ENCODE assay signal across 1 cellular context in the genomic region with DNA sequence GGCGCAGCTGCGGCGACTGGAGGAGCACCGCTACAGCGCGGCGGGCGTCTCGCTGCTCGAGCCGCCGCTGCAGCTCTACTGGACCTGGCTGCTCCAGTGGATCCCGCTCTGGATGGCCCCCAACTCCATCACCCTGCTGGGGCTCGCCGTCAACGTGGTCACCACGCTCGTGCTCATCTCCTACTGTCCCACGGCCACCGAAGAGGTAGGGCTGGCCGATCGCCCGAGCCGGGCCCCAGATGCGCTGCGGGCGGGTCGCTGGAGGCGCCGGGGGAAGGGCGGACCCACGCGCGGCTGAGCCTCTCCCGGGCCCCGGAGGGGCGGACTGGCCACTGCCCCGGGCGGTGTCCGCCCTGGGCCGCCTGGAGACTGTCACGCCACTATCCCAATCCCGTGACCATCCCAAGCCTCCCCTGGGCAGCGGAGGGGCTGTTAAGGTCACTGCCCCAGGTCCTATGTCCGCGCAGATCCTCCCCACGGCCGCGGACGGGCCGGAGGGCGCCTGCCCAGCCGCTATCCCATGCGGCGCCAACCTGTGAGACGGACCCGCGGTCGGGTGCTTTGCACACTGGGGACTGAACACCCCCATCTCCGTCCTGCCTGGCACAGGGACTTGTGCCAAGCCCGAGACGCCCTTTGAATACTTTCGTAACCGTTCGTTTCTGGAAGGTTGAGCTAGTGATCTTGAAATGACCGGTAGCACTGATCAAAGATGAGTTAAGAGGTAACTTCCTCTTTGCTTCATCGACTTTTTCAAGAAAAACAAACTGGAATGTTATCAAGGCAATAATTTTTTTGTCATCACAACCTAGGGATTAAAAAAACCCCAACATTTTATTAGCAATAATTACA.
TF ChIP-seq lines count a peak whose summit lies in the region.

No MANE protein-coding gene starts in this region.

TF ChIP-seq in HepG2, 621 proteins besides CTCF, POLR2A, EP300 and RAD21 (continued from another document and continues in another):
- TF ChIP-seq, protein P1, sequence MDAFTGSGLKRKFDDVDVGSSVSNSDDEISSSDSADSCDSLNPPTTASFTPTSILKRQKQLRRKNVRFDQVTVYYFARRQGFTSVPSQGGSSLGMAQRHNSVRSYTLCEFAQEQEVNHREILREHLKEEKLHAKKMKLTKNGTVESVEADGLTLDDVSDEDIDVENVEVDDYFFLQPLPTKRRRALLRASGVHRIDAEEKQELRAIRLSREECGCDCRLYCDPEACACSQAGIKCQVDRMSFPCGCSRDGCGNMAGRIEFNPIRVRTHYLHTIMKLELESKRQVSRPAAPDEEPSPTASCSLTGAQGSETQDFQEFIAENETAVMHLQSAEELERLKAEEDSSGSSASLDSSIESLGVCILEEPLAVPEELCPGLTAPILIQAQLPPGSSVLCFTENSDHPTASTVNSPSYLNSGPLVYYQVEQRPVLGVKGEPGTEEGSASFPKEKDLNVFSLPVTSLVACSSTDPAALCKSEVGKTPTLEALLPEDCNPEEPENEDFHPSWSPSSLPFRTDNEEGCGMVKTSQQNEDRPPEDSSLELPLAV (CRISPR knock-in tag; conservative IDR thresholded peaks at IDR 0.05; ENCODE audit: low read depth) = 0 out of 2 replicates have a peak, but pooled peaks have one; percentile 53
- peak; percentile 41; the same call in 1 of the 2 replicates for TF ChIP-seq KDM3A (CRISPR knock-in tag; IDR thresholded peaks at IDR 0.05; ENCODE audit: low read depth)
- no peak for TF ChIP-seq KMT2B (CRISPR knock-in tag; IDR thresholded peaks at IDR 0.05)
- TF ChIP-seq MED13 (CRISPR knock-in tag; IDR thresholded peaks at IDR 0.05) = no peak; the same call in 1 of the 2 replicates
- no peak for TF ChIP-seq ZNF20 (CRISPR knock-in tag; IDR thresholded peaks at IDR 0.05)
- no peak for TF ChIP-seq ZSCAN12 (CRISPR knock-in tag; IDR thresholded peaks at IDR 0.05)
- TF ChIP-seq, protein P2, sequence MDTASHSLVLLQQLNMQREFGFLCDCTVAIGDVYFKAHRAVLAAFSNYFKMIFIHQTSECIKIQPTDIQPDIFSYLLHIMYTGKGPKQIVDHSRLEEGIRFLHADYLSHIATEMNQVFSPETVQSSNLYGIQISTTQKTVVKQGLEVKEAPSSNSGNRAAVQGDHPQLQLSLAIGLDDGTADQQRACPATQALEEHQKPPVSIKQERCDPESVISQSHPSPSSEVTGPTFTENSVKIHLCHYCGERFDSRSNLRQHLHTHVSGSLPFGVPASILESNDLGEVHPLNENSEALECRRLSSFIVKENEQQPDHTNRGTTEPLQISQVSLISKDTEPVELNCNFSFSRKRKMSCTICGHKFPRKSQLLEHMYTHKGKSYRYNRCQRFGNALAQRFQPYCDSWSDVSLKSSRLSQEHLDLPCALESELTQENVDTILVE (CRISPR knock-in tag; IDR thresholded peaks at IDR 0.05) = no peak; the same call in 1 of the 2 replicates
- no peak for TF ChIP-seq ZNF616 (CRISPR knock-in tag; IDR thresholded peaks at IDR 0.05; ENCODE audit: low read depth)
- TF ChIP-seq ZNF329 (CRISPR knock-in tag; IDR thresholded peaks at IDR 0.05; ENCODE audit: low read depth) = no peak
- TF ChIP-seq ZNF205 (CRISPR knock-in tag; IDR thresholded peaks at IDR 0.05) = no peak
- TF ChIP-seq, protein P3, sequence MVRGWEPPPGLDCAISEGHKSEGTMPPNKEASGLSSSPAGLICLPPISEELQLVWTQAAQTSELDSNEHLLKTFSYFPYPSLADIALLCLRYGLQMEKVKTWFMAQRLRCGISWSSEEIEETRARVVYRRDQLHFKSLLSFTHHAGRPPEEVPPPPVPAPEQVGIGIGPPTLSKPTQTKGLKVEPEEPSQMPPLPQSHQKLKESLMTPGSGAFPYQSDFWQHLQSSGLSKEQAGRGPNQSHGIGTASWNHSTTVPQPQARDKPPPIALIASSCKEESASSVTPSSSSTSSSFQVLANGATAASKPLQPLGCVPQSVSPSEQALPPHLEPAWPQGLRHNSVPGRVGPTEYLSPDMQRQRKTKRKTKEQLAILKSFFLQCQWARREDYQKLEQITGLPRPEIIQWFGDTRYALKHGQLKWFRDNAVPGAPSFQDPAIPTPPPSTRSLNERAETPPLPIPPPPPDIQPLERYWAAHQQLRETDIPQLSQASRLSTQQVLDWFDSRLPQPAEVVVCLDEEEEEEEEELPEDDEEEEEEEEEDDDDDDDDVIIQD (CRISPR knock-in tag; IDR thresholded peaks at IDR 0.05; ENCODE audit: low read depth) = no peak
- no peak for TF ChIP-seq ZNF30 (CRISPR knock-in tag; IDR thresholded peaks at IDR 0.05)
- TF ChIP-seq, protein P4, sequence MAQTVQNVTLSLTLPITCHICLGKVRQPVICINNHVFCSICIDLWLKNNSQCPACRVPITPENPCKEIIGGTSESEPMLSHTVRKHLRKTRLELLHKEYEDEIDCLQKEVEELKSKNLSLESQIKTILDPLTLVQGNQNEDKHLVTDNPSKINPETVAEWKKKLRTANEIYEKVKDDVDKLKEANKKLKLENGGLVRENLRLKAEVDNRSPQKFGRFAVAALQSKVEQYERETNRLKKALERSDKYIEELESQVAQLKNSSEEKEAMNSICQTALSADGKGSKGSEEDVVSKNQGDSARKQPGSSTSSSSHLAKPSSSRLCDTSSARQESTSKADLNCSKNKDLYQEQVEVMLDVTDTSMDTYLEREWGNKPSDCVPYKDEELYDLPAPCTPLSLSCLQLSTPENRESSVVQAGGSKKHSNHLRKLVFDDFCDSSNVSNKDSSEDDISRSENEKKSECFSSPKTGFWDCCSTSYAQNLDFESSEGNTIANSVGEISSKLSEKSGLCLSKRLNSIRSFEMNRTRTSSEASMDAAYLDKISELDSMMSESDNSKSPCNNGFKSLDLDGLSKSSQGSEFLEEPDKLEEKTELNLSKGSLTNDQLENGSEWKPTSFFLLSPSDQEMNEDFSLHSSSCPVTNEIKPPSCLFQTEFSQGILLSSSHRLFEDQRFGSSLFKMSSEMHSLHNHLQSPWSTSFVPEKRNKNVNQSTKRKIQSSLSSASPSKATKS (CRISPR knock-in tag; IDR thresholded peaks at IDR 0.05) = no peak
- TF ChIP-seq FOSL1 (CRISPR knock-in tag; IDR thresholded peaks at IDR 0.05; ENCODE audit: borderline replicate concordance) = no peak
- TF ChIP-seq, protein P5, sequence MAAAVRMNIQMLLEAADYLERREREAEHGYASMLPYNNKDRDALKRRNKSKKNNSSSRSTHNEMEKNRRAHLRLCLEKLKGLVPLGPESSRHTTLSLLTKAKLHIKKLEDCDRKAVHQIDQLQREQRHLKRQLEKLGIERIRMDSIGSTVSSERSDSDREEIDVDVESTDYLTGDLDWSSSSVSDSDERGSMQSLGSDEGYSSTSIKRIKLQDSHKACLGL (CRISPR knock-in tag; IDR thresholded peaks at IDR 0.05) = peak; percentile 60; the same call in 1 of the 2 replicates
- no peak for TF ChIP-seq SNRNP70 (IDR thresholded peaks at IDR 0.05; ENCODE audit: low read depth, low read length)
- no peak for TF ChIP-seq ZNF44 (CRISPR knock-in tag; IDR thresholded peaks at IDR 0.05)
- TF ChIP-seq, protein P6, sequence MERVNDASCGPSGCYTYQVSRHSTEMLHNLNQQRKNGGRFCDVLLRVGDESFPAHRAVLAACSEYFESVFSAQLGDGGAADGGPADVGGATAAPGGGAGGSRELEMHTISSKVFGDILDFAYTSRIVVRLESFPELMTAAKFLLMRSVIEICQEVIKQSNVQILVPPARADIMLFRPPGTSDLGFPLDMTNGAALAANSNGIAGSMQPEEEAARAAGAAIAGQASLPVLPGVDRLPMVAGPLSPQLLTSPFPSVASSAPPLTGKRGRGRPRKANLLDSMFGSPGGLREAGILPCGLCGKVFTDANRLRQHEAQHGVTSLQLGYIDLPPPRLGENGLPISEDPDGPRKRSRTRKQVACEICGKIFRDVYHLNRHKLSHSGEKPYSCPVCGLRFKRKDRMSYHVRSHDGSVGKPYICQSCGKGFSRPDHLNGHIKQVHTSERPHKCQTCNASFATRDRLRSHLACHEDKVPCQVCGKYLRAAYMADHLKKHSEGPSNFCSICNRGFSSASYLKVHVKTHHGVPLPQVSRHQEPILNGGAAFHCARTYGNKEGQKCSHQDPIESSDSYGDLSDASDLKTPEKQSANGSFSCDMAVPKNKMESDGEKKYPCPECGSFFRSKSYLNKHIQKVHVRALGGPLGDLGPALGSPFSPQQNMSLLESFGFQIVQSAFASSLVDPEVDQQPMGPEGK (CRISPR knock-in tag; IDR thresholded peaks at IDR 0.05) = no peak
- 0 out of 2 replicates have a peak, but pooled peaks have one; percentile 35 for TF ChIP-seq ZBTB38 (CRISPR knock-in tag; IDR thresholded peaks at IDR 0.05)
- no peak for TF ChIP-seq ZNF773 (CRISPR knock-in tag; IDR thresholded peaks at IDR 0.05; ENCODE audit: borderline replicate concordance)
- TF ChIP-seq KAT2B (IDR thresholded peaks at IDR 0.05; ENCODE audit: borderline replicate concordance, low read depth, low read length) = no peak
- TF ChIP-seq MAFF (IDR thresholded peaks at IDR 0.05; ENCODE audit: low read depth, low read length) = no peak
- TF ChIP-seq, protein P7, sequence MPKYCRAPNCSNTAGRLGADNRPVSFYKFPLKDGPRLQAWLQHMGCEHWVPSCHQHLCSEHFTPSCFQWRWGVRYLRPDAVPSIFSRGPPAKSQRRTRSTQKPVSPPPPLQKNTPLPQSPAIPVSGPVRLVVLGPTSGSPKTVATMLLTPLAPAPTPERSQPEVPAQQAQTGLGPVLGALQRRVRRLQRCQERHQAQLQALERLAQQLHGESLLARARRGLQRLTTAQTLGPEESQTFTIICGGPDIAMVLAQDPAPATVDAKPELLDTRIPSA (CRISPR knock-in tag; IDR thresholded peaks at IDR 0.05; ENCODE audit: borderline replicate concordance) = no peak
- no peak; the same call in 1 of the 2 replicates for TF ChIP-seq ZNF598 (CRISPR knock-in tag; IDR thresholded peaks at IDR 0.05; ENCODE audit: borderline replicate concordance)
- no peak for TF ChIP-seq SP5 (CRISPR knock-in tag; IDR thresholded peaks at IDR 0.05; ENCODE audit: borderline replicate concordance, low read depth)
- no peak for TF ChIP-seq TRIM24 (CRISPR knock-in tag; IDR thresholded peaks at IDR 0.05)
- no peak for TF ChIP-seq FOXC1 (CRISPR knock-in tag; IDR thresholded peaks at IDR 0.05; ENCODE audit: borderline replicate concordance)
- TF ChIP-seq, protein P8, sequence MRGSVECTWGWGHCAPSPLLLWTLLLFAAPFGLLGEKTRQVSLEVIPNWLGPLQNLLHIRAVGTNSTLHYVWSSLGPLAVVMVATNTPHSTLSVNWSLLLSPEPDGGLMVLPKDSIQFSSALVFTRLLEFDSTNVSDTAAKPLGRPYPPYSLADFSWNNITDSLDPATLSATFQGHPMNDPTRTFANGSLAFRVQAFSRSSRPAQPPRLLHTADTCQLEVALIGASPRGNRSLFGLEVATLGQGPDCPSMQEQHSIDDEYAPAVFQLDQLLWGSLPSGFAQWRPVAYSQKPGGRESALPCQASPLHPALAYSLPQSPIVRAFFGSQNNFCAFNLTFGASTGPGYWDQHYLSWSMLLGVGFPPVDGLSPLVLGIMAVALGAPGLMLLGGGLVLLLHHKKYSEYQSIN (CRISPR knock-in tag; IDR thresholded peaks at IDR 0.05; ENCODE audit: borderline replicate concordance) = no peak
- TF ChIP-seq CHCHD3 (CRISPR knock-in tag; IDR thresholded peaks at IDR 0.05) = no peak
- TF ChIP-seq, protein P9, sequence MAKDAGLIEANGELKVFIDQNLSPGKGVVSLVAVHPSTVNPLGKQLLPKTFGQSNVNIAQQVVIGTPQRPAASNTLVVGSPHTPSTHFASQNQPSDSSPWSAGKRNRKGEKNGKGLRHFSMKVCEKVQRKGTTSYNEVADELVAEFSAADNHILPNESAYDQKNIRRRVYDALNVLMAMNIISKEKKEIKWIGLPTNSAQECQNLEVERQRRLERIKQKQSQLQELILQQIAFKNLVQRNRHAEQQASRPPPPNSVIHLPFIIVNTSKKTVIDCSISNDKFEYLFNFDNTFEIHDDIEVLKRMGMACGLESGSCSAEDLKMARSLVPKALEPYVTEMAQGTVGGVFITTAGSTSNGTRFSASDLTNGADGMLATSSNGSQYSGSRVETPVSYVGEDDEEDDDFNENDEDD (CRISPR knock-in tag; IDR thresholded peaks at IDR 0.05; ENCODE audit: borderline replicate concordance) = no peak
- no peak for TF ChIP-seq ZNF460 (CRISPR knock-in tag; IDR thresholded peaks at IDR 0.05; ENCODE audit: borderline replicate concordance)
- no peak for TF ChIP-seq CEBPG (CRISPR knock-in tag; IDR thresholded peaks at IDR 0.05)
- no peak for TF ChIP-seq ZFP36 (IDR thresholded peaks at IDR 0.05; ENCODE audit: borderline replicate concordance, low read depth, low read length, partially characterized antibody)
- TF ChIP-seq ZFP1 (CRISPR knock-in tag; IDR thresholded peaks at IDR 0.05) = no peak
- TF ChIP-seq, protein P10, sequence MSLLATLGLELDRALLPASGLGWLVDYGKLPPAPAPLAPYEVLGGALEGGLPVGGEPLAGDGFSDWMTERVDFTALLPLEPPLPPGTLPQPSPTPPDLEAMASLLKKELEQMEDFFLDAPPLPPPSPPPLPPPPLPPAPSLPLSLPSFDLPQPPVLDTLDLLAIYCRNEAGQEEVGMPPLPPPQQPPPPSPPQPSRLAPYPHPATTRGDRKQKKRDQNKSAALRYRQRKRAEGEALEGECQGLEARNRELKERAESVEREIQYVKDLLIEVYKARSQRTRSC (CRISPR knock-in tag; IDR thresholded peaks at IDR 0.05; ENCODE audit: low read depth) = no peak
- peak; percentile 36; the same call in 1 of the 2 replicates for TF ChIP-seq POLR2AphosphoS5 (IDR thresholded peaks at IDR 0.05; ENCODE audit: low read depth, low read length)
- TF ChIP-seq HNRNPK (IDR thresholded peaks at IDR 0.05; ENCODE audit: low read depth, low read length, poor library complexity, severe bottlenecking) = no peak
- no peak for TF ChIP-seq ZNF350 (CRISPR knock-in tag; IDR thresholded peaks at IDR 0.05; ENCODE audit: borderline replicate concordance, low read depth)
- TF ChIP-seq HMG20A (CRISPR knock-in tag; IDR thresholded peaks at IDR 0.05; ENCODE audit: borderline replicate concordance) = 0 out of 2 replicates have a peak, but pooled peaks have one; percentile 7
- TF ChIP-seq, protein P11, sequence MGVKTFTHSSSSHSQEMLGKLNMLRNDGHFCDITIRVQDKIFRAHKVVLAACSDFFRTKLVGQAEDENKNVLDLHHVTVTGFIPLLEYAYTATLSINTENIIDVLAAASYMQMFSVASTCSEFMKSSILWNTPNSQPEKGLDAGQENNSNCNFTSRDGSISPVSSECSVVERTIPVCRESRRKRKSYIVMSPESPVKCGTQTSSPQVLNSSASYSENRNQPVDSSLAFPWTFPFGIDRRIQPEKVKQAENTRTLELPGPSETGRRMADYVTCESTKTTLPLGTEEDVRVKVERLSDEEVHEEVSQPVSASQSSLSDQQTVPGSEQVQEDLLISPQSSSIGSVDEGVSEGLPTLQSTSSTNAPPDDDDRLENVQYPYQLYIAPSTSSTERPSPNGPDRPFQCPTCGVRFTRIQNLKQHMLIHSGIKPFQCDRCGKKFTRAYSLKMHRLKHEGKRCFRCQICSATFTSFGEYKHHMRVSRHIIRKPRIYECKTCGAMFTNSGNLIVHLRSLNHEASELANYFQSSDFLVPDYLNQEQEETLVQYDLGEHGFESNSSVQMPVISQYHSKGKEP (CRISPR knock-in tag; IDR thresholded peaks at IDR 0.05) = no peak
- no peak for TF ChIP-seq ZNF510 (CRISPR knock-in tag; IDR thresholded peaks at IDR 0.05; ENCODE audit: low read depth)
- TF ChIP-seq ZNF790 (CRISPR knock-in tag; IDR thresholded peaks at IDR 0.05; ENCODE audit: borderline replicate concordance) = no peak
- no peak for TF ChIP-seq CBX1 (IDR thresholded peaks at IDR 0.05; ENCODE audit: low read depth)
- no peak for TF ChIP-seq ZNF83 (CRISPR knock-in tag; IDR thresholded peaks at IDR 0.05; ENCODE audit: borderline replicate concordance)
- no peak for TF ChIP-seq ZNF75D (CRISPR knock-in tag; IDR thresholded peaks at IDR 0.05; ENCODE audit: borderline replicate concordance)
- TF ChIP-seq HNRNPH1 (optimal IDR thresholded peaks at IDR 0.05; ENCODE audit: low read depth, low read length) = no peak
- TF ChIP-seq ATM (IDR thresholded peaks at IDR 0.05; ENCODE audit: borderline replicate concordance) = no peak
- peak; percentile 64 for TF ChIP-seq POLR2G (IDR thresholded peaks at IDR 0.05; ENCODE audit: low read depth, low read length)
